Comparison of ENCODE assay signal across 11 cellular contexts in the genomic region with DNA sequence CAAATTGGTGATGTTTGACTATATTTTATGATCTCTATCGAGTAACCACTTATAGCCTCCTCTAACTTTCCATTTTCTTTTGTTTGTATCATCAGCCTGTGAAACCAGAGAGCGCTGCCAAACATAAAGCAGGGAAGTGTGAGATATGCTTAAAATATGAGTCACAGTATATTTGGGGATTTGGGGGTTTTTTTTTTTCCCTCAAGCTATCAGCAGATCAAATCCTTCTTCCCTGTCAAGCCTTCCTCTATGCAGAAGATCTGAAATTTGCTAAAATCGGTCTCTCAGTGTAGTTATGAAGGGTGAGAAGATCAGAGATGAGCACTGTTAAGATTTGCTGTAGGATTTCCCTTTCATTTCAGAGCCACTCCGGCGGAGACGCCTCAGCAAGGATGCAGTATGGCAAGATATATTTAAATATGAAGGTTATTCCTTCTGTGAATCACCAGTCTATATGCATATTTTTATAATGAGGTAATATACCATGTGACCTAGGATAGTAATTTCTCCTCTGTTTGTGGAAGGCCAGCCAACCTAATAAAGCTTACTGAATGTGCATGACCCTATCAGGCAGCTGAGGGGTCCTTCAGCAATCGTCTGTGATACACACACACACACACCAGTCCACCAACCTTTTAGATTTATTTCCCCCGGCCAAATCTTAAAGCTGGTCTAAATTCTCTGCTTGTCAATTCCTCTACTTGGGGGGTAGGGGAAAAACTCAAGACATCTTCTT.
DNase-seq lines count a peak whose midpoint lies in the region; ATAC-seq and TF ChIP-seq lines count a peak whose summit lies in the region.
"Had no signal": no experiment of that assay in that cellular context is flagged by ENCODE, and none has a peak within 500 bp of the region (broad histone marks: within the 10 kb centered on the region; RNA-seq: fewer than 3 reads in every experiment).

No MANE protein-coding gene starts in this region.

- H3K27ac ChIP-seq in thoracic aorta (peak overlapping the region; percentile 51 to 91), OCI-LY7 (ENCODE audit: low read depth, low read length, poor library complexity, severe bottlenecking) (no peak overlapping the region)
- H3K27ac ChIP-seq: adrenal gland had no signal

- intact Hi-C loops in OCI-LY7 (cut with micrococcal nuclease; ENCODE audit: unreplicated experiment) = no loop called here

- no peaks in the 10 kb centered on the region for H3K27me3 ChIP-seq in thoracic aorta (replicated peaks; ENCODE audit: insufficient read depth)
- H3K27me3 ChIP-seq: adrenal gland had no signal

- no peak for TF ChIP-seq CTCF in thoracic aorta (IDR thresholded peaks at IDR 0.05)
- no peak for TF ChIP-seq CTCF in OCI-LY7 (conservative IDR thresholded peaks at IDR 0.05; ENCODE audit: low read length)

- peaks cover 92% of the 10 kb centered on the region for H3K4me1 Mint-ChIP-seq in activated T-cell treated with anti-CD3 and anti-CD28 coated beads, Interleukin-2, amount 50 U/mL, for 72 hours (ENCODE audit: low read depth)
- H3K4me1 Mint-ChIP-seq in activated naive CD8-positive, alpha-beta T cell treated with anti-CD3 and anti-CD28 coated beads for 36 hours = peaks cover 86% of the 10 kb centered on the region
- H3K4me1 Mint-ChIP-seq in immature natural killer cell = peaks cover 70 to 94% of the 10 kb centered on the region in 2 donors

- peak overlapping the region; percentile 41 to 62 for H3K4me3 Mint-ChIP-seq in activated T-cell treated with anti-CD3 and anti-CD28 coated beads, Interleukin-2, amount 50 U/mL, for 72 hours
- H3K4me3 Mint-ChIP-seq in activated naive CD8-positive, alpha-beta T cell treated with anti-CD3 and anti-CD28 coated beads for 36 hours = peak overlapping the region; percentile 36
- H3K4me3 Mint-ChIP-seq in immature natural killer cell = peak overlapping the region in 4 of 5 donors; percentile 4 to 34 (median 12)

- H3K4me1 ChIP-seq in thoracic aorta (ENCODE audit: control insufficient read depth in 1 of 2, low read depth in 2 of 2) = peaks cover 41 to 96% of the 10 kb centered on the region in 2 donors
- H3K4me1 ChIP-seq in OCI-LY7 (ENCODE audit: insufficient read depth, low read length, poor library complexity, severe bottlenecking) = no peaks in the 10 kb centered on the region
- H3K4me1 ChIP-seq: adrenal gland had no signal

- H3K36me3 Mint-ChIP-seq in activated T-cell treated with anti-CD3 and anti-CD28 coated beads, Interleukin-2, amount 50 U/mL, for 72 hours (ENCODE audit: insufficient read depth in 2 of 2) = peaks cover 5 to 30% of the 10 kb centered on the region in 2 donors
- H3K36me3 Mint-ChIP-seq in activated naive CD8-positive, alpha-beta T cell treated with anti-CD3 and anti-CD28 coated beads for 36 hours = peaks cover 84% of the 10 kb centered on the region
- H3K36me3 Mint-ChIP-seq in immature natural killer cell = peaks cover 3 to 30% (median 8%) of the 10 kb centered on the region in 3 donors

- peaks cover 18% of the 10 kb centered on the region; the same call in 1 of the 2 replicates for H3K79me2 ChIP-seq in OCI-LY7 (ENCODE audit: insufficient read depth, low read depth, low read length)

- H2AFZ ChIP-seq in OCI-LY7 (ENCODE audit: low read length) = no peak overlapping the region

- no peak overlapping the region for H3K4me2 ChIP-seq in OCI-LY7 (ENCODE audit: low read length)

- ATAC-seq in activated T-cell treated with anti-CD3 and anti-CD28 coated beads, Interleukin-2, amount 50 U/mL, for 72 hours (replicated peaks in 1 of 2) = peak; percentile 24
- ATAC-seq in thoracic aorta (ENCODE audit: insufficient number of reproducible peaks, low FRiP score, low read depth) = no peak
- ATAC-seq in GM21515 (IDR thresholded peaks at IDR 0.05; ENCODE audit: unreplicated experiment) = no peak

- CTCF ChIA-PET in OCI-LY7 (lab: Charles Lee; ENCODE audit: unreplicated experiment) = no interaction called here

- DNase-seq in activated T-cell treated with anti-CD3 and anti-CD28 coated beads, Interleukin-2, amount 50 U/mL, for 72 hours = no peak
- no peak for DNase-seq in activated T-cell treated with anti-CD3 and anti-CD28 coated beads, Interleukin-2, amount 50 U/mL, for 1 hour
- DNase-seq in activated naive CD8-positive, alpha-beta T cell treated with anti-CD3 and anti-CD28 coated beads for 36 hours = no peak
- DNase-seq in immature natural killer cell (no peak), thoracic aorta (ENCODE audit: low spot score) (no peak), OCI-LY7 (ENCODE audit: low spot score) (no peak), CD1c-positive myeloid dendritic cell (ENCODE audit: extremely low spot score) (no peak)
- DNase-seq: adrenal gland, C1 segment of cervical spinal cord had no signal

- no peaks in the 10 kb centered on the region for H3K9me2 ChIP-seq in OCI-LY7 (ENCODE audit: insufficient read depth, low read length)

- no peaks in the 10 kb centered on the region for H3K27me3 Mint-ChIP-seq in activated T-cell treated with anti-CD3 and anti-CD28 coated beads, Interleukin-2, amount 50 U/mL, for 72 hours (ENCODE audit: low read depth)
- H3K27me3 Mint-ChIP-seq in activated naive CD8-positive, alpha-beta T cell treated with anti-CD3 and anti-CD28 coated beads for 36 hours = no peaks in the 10 kb centered on the region
- peaks cover 0 to 2% (median 0%) of the 10 kb centered on the region in 3 donors for H3K27me3 Mint-ChIP-seq in immature natural killer cell (ENCODE audit: low read depth in 3 of 3)

- H3K4me3 ChIP-seq in thoracic aorta (peak overlapping the region; percentile 3), OCI-LY7 (ENCODE audit: low read depth, low read length, poor library complexity, severe bottlenecking) (no peak overlapping the region)
- H3K4me3 ChIP-seq: adrenal gland, lung had no signal

- H3K27ac Mint-ChIP-seq in activated T-cell treated with anti-CD3 and anti-CD28 coated beads, Interleukin-2, amount 50 U/mL, for 72 hours = peak overlapping the region; percentile 82
- H3K27ac Mint-ChIP-seq in activated naive CD8-positive, alpha-beta T cell treated with anti-CD3 and anti-CD28 coated beads for 36 hours = peak overlapping the region; percentile 91
- H3K27ac Mint-ChIP-seq in immature natural killer cell = peak overlapping the region; percentile 57 to 82 (median 74)

- no peaks in the 10 kb centered on the region; the same call in 1 of the 2 replicates for H4K20me1 ChIP-seq in OCI-LY7 (ENCODE audit: insufficient read depth, low read length)

- H3K9me3 ChIP-seq in thoracic aorta = no peaks in the 10 kb centered on the region
- H3K9me3 ChIP-seq in OCI-LY7 (ENCODE audit: low read length) = no peaks in the 10 kb centered on the region
- H3K9me3 ChIP-seq: adrenal gland had no signal

- H3K9me3 Mint-ChIP-seq in activated T-cell treated with anti-CD3 and anti-CD28 coated beads, Interleukin-2, amount 50 U/mL, for 72 hours = no peaks in the 10 kb centered on the region
- peaks cover 3% of the 10 kb centered on the region for H3K9me3 Mint-ChIP-seq in activated naive CD8-positive, alpha-beta T cell treated with anti-CD3 and anti-CD28 coated beads for 36 hours
- H3K9me3 Mint-ChIP-seq in immature natural killer cell = no peaks in the 10 kb centered on the region

- POLR2A ChIA-PET in OCI-LY7 (lab: Charles Lee) = interaction anchor here (0.6 to 0.9 kb wide), 3 partner anchors 9 to 48 kb away, joined by 3 to 6 read pairs (median 3); no protein-coding TSS in a partner anchor

- H3K36me3 ChIP-seq in thoracic aorta (peaks cover 7% of the 10 kb centered on the region), OCI-LY7 (ENCODE audit: insufficient read depth, low read length) (peaks cover 92% of the 10 kb centered on the region)
- H3K36me3 ChIP-seq: adrenal gland had no signal

- no TSS peak for BruUV-seq in OCI-LY7 (replicated peaks; lab: Mats Ljungman, UMichigan)

Comparison
In these comparisons a context has a peak if more than half of its experiments do, and no peak if none do; other contexts are left out.
1. ATAC-seq: peak in activated T-cell treated with anti-CD3 and anti-CD28 coated beads, Interleukin-2, amount 50 U/mL, for 72 hours (2 of 2); none in thoracic aorta (single experiment) and GM21515 (single experiment).
2. Peak in every context shown above with its lines, with median percentiles within 50 percentile points of each other: H3K27ac Mint-ChIP-seq and H3K4me3 Mint-ChIP-seq.